In the genomic region with DNA sequence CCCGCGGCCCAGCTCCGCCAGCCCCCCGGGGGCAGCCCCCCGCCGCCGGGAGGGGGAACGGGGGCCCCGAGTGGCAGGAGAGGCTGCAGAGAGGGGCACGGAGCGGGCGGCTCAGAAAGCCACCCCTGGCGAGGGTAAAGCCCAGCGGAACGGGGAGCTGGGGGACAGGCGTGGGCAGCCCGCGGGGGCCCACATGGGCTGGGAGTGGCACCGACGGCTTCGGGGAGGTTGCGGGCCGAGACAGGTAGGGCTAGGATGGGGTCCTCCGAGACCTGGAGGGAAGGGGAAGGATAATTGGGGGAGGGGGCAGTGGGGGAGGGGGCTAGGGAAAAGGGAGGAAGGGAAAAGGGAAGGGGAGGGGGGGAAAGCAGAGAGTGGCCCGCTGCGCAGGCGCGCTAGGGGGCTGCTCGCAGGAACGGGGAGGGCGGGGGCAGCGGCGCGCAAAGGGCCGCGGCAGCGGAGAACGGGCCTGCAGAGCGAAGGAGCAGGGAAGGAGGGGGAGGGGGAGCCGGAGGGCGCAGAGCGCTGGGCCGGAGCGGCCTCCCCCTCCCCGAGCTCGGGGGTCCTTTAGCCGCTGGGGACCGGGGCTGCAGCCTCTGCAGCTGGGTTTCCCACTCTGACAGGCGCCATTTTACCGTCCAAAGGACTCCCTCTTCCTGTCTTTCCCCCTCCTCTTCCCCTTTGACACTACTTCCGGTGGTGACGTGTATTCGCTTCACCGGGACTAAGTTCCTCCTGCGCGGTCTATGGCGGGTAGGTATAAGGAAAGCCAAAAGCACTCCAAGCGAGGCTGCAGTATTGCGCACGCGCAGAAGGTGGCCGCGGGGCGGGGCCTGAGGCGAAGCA, we compare ENCODE assay signal across 1 cellular context.
TF ChIP-seq lines count a peak whose summit lies in the region.

Gene CTDNEP1, minus strand, starts transcription at position 405 of the 846 bp plus-strand sequence. CDS start 438 bp downstream, outside the sequence.

TF ChIP-seq in H1, 55 proteins besides CTCF, POLR2A, EP300 and RAD21 (continued from another document):
- TF ChIP-seq RFX5 (IDR thresholded peaks at IDR 0.05; ENCODE audit: borderline replicate concordance, low read depth, low read length) (no peak), SRF (IDR thresholded peaks at IDR 0.05; ENCODE audit: low read depth, low read length) (no peak), TCF12 (IDR thresholded peaks at IDR 0.05; ENCODE audit: low read depth, low read length) (no peak), SP1 (IDR thresholded peaks at IDR 0.05; ENCODE audit: low read depth, low read length) (peak; percentile 23; the same call in 1 of the 2 replicates), BCL11A (IDR thresholded peaks at IDR 0.05; ENCODE audit: low read depth in 2 of 2, low read length in 2 of 2) (no peak), JUN (IDR thresholded peaks at IDR 0.05; ENCODE audit: low read depth, low read length) (no peak), GTF2F1 (IDR thresholded peaks at IDR 0.05; ENCODE audit: borderline replicate concordance, low read depth, low read length) (no peak), POU5F1 (IDR thresholded peaks at IDR 0.05; ENCODE audit: low read depth, low read length) (no peak), BACH1 (IDR thresholded peaks at IDR 0.05; ENCODE audit: low read length) (no peak), ASH2L (IDR thresholded peaks at IDR 0.05; ENCODE audit: low read length) (peak; percentile 62), FOSL1 (IDR thresholded peaks at IDR 0.05; ENCODE audit: insufficient read depth, low read depth, low read length) (no peak), RXRA (IDR thresholded peaks at IDR 0.05; ENCODE audit: insufficient read depth, low read depth, low read length) (no peak), SP4 (IDR thresholded peaks at IDR 0.05; ENCODE audit: low read length) (no peak), SP2 (IDR thresholded peaks at IDR 0.05; ENCODE audit: low read length) (no peak), HDAC2 (IDR thresholded peaks at IDR 0.05; ENCODE audit: borderline replicate concordance in 1 of 2, low read depth in 2 of 2, low read length in 2 of 2) (peak in 1 of 2 experiments; percentile 38; a peak in 1 of 4 replicates), RNF2 (IDR thresholded peaks at IDR 0.05; ENCODE audit: borderline replicate concordance, low read depth, low read length, missing control alignments, poor library complexity, severe bottlenecking) (no peak), EGR1 (IDR thresholded peaks at IDR 0.05; ENCODE audit: borderline replicate concordance, low read depth, low read length) (no peak), CBX5 (IDR thresholded peaks at IDR 0.05; ENCODE audit: low read depth, low read length) (no peak), KDM1A (IDR thresholded peaks at IDR 0.05; ENCODE audit: borderline replicate concordance, low read length) (no peak), GABPA (IDR thresholded peaks at IDR 0.05; ENCODE audit: borderline replicate concordance, insufficient read depth, low read length) (peak; percentile 85), CTBP2 (IDR thresholded peaks at IDR 0.05; ENCODE audit: borderline replicate concordance, insufficient read depth, insufficient read length, low read length) (no peak), SIX5 (IDR thresholded peaks at IDR 0.05; ENCODE audit: low read depth, low read length) (no peak), NRF1 (IDR thresholded peaks at IDR 0.05; ENCODE audit: low read depth, low read length) (peak; percentile 40), ATF3 (IDR thresholded peaks at IDR 0.05; ENCODE audit: insufficient read depth, low read depth, low read length) (no peak), KDM5A (IDR thresholded peaks at IDR 0.05; ENCODE audit: low read length) (peak; percentile 95), SIN3A (conservative IDR thresholded peaks at IDR 0.05 in 1 of 2, IDR thresholded peaks at IDR 0.05 in 1 of 2; ENCODE audit: low read depth in 1 of 2, low read length in 2 of 2) (peak in 1 of 2 experiments; percentile 44; a peak in 1 of 4 replicates), TEAD4 (IDR thresholded peaks at IDR 0.05; ENCODE audit: low read depth, low read length) (no peak), CREB1 (IDR thresholded peaks at IDR 0.05) (peak; percentile 81; the same call in 1 of the 2 replicates), CHD1 (IDR thresholded peaks at IDR 0.05; ENCODE audit: low read depth, low read length) (no peak), PHF8 (conservative IDR thresholded peaks at IDR 0.05; ENCODE audit: low read depth, low read length) (peak; percentile 82), EZH2 (IDR thresholded peaks at IDR 0.05; ENCODE audit: low read depth, low read length, severe bottlenecking) (no peak), RBBP5 (IDR thresholded peaks at IDR 0.05; ENCODE audit: borderline replicate concordance, low read depth, low read length) (no peak), SIRT6 (IDR thresholded peaks at IDR 0.05; ENCODE audit: low read length) (no peak), JUND (IDR thresholded peaks at IDR 0.05; ENCODE audit: low read length) (no peak), CHD2 (IDR thresholded peaks at IDR 0.05; ENCODE audit: low read length) (no peak; the same call in 1 of the 2 replicates), MAFK (IDR thresholded peaks at IDR 0.05; ENCODE audit: low read depth, low read length) (no peak), SAP30 (IDR thresholded peaks at IDR 0.05; ENCODE audit: insufficient read depth, insufficient replicate concordance, low read length) (no peak), HDAC6 (IDR thresholded peaks at IDR 0.05; ENCODE audit: low read depth, low read length) (no peak), POLR2AphosphoS5 (IDR thresholded peaks at IDR 0.05; ENCODE audit: low read depth, low read length) (no peak; the same call in 1 of the 2 replicates), CBX8 (IDR thresholded peaks at IDR 0.05; ENCODE audit: borderline replicate concordance, low read depth, low read length) (no peak), YY1 (IDR thresholded peaks at IDR 0.05; ENCODE audit: low read depth, low read length) (peak; percentile 96), E2F6 (IDR thresholded peaks at IDR 0.05) (no peak), ZNF274 (IDR thresholded peaks at IDR 0.05; ENCODE audit: borderline replicate concordance, extremely low read depth, low read length) (no peak), TAF1 (IDR thresholded peaks at IDR 0.05; ENCODE audit: low read depth, low read length) (peak; percentile 85), CEBPB (IDR thresholded peaks at IDR 0.05; ENCODE audit: low read depth, low read length) (no peak), TAF7 (optimal IDR thresholded peaks at IDR 0.05; ENCODE audit: borderline replicate concordance, low read depth, low read length) (peak; percentile 45), KDM4A (IDR thresholded peaks at IDR 0.05; ENCODE audit: low read depth, low read length, severe bottlenecking) (no peak), TBP (IDR thresholded peaks at IDR 0.05; ENCODE audit: low read depth, low read length) (peak; percentile 62), NANOG (IDR thresholded peaks at IDR 0.05; ENCODE audit: insufficient read depth, low read depth, low read length, poor library complexity, severe bottlenecking) (no peak)
- TF ChIP-seq, protein P1, sequence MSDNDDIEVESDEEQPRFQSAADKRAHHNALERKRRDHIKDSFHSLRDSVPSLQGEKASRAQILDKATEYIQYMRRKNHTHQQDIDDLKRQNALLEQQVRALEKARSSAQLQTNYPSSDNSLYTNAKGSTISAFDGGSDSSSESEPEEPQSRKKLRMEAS (IDR thresholded peaks at IDR 0.05) = peak; percentile 22; the same call in 1 of the 2 replicates
- TF ChIP-seq, protein P2, sequence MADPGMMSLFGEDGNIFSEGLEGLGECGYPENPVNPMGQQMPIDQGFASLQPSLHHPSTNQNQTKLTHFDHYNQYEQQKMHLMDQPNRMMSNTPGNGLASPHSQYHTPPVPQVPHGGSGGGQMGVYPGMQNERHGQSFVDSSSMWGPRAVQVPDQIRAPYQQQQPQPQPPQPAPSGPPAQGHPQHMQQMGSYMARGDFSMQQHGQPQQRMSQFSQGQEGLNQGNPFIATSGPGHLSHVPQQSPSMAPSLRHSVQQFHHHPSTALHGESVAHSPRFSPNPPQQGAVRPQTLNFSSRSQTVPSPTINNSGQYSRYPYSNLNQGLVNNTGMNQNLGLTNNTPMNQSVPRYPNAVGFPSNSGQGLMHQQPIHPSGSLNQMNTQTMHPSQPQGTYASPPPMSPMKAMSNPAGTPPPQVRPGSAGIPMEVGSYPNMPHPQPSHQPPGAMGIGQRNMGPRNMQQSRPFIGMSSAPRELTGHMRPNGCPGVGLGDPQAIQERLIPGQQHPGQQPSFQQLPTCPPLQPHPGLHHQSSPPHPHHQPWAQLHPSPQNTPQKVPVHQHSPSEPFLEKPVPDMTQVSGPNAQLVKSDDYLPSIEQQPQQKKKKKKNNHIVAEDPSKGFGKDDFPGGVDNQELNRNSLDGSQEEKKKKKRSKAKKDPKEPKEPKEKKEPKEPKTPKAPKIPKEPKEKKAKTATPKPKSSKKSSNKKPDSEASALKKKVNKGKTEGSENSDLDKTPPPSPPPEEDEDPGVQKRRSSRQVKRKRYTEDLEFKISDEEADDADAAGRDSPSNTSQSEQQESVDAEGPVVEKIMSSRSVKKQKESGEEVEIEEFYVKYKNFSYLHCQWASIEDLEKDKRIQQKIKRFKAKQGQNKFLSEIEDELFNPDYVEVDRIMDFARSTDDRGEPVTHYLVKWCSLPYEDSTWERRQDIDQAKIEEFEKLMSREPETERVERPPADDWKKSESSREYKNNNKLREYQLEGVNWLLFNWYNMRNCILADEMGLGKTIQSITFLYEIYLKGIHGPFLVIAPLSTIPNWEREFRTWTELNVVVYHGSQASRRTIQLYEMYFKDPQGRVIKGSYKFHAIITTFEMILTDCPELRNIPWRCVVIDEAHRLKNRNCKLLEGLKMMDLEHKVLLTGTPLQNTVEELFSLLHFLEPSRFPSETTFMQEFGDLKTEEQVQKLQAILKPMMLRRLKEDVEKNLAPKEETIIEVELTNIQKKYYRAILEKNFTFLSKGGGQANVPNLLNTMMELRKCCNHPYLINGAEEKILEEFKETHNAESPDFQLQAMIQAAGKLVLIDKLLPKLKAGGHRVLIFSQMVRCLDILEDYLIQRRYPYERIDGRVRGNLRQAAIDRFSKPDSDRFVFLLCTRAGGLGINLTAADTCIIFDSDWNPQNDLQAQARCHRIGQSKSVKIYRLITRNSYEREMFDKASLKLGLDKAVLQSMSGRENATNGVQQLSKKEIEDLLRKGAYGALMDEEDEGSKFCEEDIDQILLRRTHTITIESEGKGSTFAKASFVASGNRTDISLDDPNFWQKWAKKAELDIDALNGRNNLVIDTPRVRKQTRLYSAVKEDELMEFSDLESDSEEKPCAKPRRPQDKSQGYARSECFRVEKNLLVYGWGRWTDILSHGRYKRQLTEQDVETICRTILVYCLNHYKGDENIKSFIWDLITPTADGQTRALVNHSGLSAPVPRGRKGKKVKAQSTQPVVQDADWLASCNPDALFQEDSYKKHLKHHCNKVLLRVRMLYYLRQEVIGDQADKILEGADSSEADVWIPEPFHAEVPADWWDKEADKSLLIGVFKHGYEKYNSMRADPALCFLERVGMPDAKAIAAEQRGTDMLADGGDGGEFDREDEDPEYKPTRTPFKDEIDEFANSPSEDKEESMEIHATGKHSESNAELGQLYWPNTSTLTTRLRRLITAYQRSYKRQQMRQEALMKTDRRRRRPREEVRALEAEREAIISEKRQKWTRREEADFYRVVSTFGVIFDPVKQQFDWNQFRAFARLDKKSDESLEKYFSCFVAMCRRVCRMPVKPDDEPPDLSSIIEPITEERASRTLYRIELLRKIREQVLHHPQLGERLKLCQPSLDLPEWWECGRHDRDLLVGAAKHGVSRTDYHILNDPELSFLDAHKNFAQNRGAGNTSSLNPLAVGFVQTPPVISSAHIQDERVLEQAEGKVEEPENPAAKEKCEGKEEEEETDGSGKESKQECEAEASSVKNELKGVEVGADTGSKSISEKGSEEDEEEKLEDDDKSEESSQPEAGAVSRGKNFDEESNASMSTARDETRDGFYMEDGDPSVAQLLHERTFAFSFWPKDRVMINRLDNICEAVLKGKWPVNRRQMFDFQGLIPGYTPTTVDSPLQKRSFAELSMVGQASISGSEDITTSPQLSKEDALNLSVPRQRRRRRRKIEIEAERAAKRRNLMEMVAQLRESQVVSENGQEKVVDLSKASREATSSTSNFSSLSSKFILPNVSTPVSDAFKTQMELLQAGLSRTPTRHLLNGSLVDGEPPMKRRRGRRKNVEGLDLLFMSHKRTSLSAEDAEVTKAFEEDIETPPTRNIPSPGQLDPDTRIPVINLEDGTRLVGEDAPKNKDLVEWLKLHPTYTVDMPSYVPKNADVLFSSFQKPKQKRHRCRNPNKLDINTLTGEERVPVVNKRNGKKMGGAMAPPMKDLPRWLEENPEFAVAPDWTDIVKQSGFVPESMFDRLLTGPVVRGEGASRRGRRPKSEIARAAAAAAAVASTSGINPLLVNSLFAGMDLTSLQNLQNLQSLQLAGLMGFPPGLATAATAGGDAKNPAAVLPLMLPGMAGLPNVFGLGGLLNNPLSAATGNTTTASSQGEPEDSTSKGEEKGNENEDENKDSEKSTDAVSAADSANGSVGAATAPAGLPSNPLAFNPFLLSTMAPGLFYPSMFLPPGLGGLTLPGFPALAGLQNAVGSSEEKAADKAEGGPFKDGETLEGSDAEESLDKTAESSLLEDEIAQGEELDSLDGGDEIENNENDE (IDR thresholded peaks at IDR 0.05; ENCODE audit: insufficient replicate concordance, low read length) = no peak
- TF ChIP-seq, protein P3, sequence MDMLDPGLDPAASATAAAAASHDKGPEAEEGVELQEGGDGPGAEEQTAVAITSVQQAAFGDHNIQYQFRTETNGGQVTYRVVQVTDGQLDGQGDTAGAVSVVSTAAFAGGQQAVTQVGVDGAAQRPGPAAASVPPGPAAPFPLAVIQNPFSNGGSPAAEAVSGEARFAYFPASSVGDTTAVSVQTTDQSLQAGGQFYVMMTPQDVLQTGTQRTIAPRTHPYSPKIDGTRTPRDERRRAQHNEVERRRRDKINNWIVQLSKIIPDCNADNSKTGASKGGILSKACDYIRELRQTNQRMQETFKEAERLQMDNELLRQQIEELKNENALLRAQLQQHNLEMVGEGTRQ (IDR thresholded peaks at IDR 0.05; ENCODE audit: low read length) = no peak
- TF ChIP-seq, protein P4, sequence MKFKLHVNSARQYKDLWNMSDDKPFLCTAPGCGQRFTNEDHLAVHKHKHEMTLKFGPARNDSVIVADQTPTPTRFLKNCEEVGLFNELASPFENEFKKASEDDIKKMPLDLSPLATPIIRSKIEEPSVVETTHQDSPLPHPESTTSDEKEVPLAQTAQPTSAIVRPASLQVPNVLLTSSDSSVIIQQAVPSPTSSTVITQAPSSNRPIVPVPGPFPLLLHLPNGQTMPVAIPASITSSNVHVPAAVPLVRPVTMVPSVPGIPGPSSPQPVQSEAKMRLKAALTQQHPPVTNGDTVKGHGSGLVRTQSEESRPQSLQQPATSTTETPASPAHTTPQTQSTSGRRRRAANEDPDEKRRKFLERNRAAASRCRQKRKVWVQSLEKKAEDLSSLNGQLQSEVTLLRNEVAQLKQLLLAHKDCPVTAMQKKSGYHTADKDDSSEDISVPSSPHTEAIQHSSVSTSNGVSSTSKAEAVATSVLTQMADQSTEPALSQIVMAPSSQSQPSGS (IDR thresholded peaks at IDR 0.05; ENCODE audit: low read length) = no peak
